ENCODE assay signal across 35 cellular contexts in genomic region chr3:54567949-54568348, GRCh38.
"Had no signal": no experiment of that assay in that cellular context is flagged by ENCODE, and none has a peak within 500 bp of the region (broad histone marks: within the 10 kb centered on the region; RNA-seq: fewer than 3 reads in every experiment).

No MANE protein-coding gene starts in this region.

- H3K27ac ChIP-seq: adrenal gland, ascending aorta, brain microvascular endothelial cell, esophagus squamous epithelium, WERI-Rb-1 had no signal

- H3K4me3 ChIP-seq: adrenal gland, ascending aorta, esophagus squamous epithelium had no signal

- H3K9me3 ChIP-seq: adrenal gland, ascending aorta, esophagus squamous epithelium had no signal

- H3K4me3 Mint-ChIP-seq: activated B cell treated with CpG ODN at 0.5 μM for 24 hours; activated CD8-positive, alpha-beta T cell treated with anti-CD3 and anti-CD28 coated beads for 36 hours; activated naive CD4-positive, alpha-beta T cell treated with anti-CD3 and anti-CD28 coated beads for 36 hours; activated naive CD4-positive, alpha-beta T cell treated with anti-CD3 and anti-CD28 coated beads, Interleukin-2, amount 50 U/mL, for 24 hours; activated naive CD8-positive, alpha-beta T cell treated with anti-CD3 and anti-CD28 coated beads for 36 hours; activated naive CD8-positive, alpha-beta T cell treated with anti-CD3 and anti-CD28 coated beads, Interleukin-2, amount 50 U/mL, for 24 hours; activated T-helper 1 cell treated with anti-CD3 and anti-CD28 coated beads, Interleukin-12 subunit alpha, Interleukin-12 subunit beta, Interleukin-2, Interleukin-4 antibody, amounts not matched to agents 30 ng/mL and 10 ng/mL and 1 ng/mL, durations not matched to agents 14 hours and 24 hours and 36 hours; effector memory CD8-positive, alpha-beta T cell; T-helper 17 cell; T-helper 2 cell treated with Interferon-gamma antibody and Interleukin-4, amounts not matched to agents 5 μg/mL and 100 μg/mL, for 36 hours had no signal

- H3K27me3 ChIP-seq: adrenal gland, ascending aorta, brain microvascular endothelial cell, esophagus squamous epithelium had no signal

- H3K4me1 Mint-ChIP-seq: activated B cell treated with CpG ODN at 0.5 μM for 24 hours; activated naive CD4-positive, alpha-beta T cell treated with anti-CD3 and anti-CD28 coated beads, Interleukin-2, amount 50 U/mL, for 24 hours; activated naive CD8-positive, alpha-beta T cell treated with anti-CD3 and anti-CD28 coated beads for 36 hours; activated naive CD8-positive, alpha-beta T cell treated with anti-CD3 and anti-CD28 coated beads, Interleukin-2, amount 50 U/mL, for 24 hours; T-helper 17 cell had no signal

- H3K36me3 ChIP-seq: adrenal gland, ascending aorta, brain microvascular endothelial cell, esophagus squamous epithelium, WERI-Rb-1 had no signal

- DNase-seq: activated B cell treated with CpG ODN at 0.5 μM for 24 hours; activated CD4-positive, alpha-beta T cell treated with anti-CD3 and anti-CD28 coated beads for 48 hours; activated CD4-positive, alpha-beta T cell treated with anti-CD3 and anti-CD28 coated beads, Interleukin-2, amount 50 U/mL, for 1 hour; activated CD4-positive, alpha-beta T cell treated with anti-CD3 and anti-CD28 coated beads, Interleukin-2, amount 50 U/mL, for 48 hours; activated CD8-positive, alpha-beta memory T cell treated with anti-CD3 and anti-CD28 coated beads for 24 hours; activated CD8-positive, alpha-beta memory T cell treated with anti-CD3 and anti-CD28 coated beads, Interleukin-2, amount 50 U/mL, for 4 hours; activated CD8-positive, alpha-beta T cell treated with anti-CD3 and anti-CD28 coated beads for 36 hours; activated effector memory CD4-positive, alpha-beta T cell treated with anti-CD3 and anti-CD28 coated beads, Interleukin-2, amount 50 U/mL, for 16 hours; activated naive CD4-positive, alpha-beta T cell treated with anti-CD3 and anti-CD28 coated beads for 36 hours; activated naive CD8-positive, alpha-beta T cell treated with anti-CD3 and anti-CD28 coated beads for 36 hours; activated naive CD8-positive, alpha-beta T cell treated with anti-CD3 and anti-CD28 coated beads, Interleukin-2, amount 50 U/mL, for 24 hours; activated T-cell treated with anti-CD3 and anti-CD28 coated beads, Interleukin-2, amount 50 U/mL, for 1 hour; activated T-cell treated with anti-CD3 and anti-CD28 coated beads, Interleukin-2, amount 50 U/mL, for 48 hours; adrenal gland; amygdala; brain microvascular endothelial cell; caudate nucleus; cortex of kidney; dermis blood vessel endothelial cell; effector CD4-positive, alpha-beta T cell; effector memory CD8-positive, alpha-beta T cell; erythroblast; esophagus squamous epithelium; foreskin melanocyte; head of caudate nucleus; T-helper 1 cell; T-helper 17 cell; T1000; WERI-Rb-1 had no signal

- H3K27me3 Mint-ChIP-seq: activated B cell treated with CpG ODN at 0.5 μM for 24 hours; activated CD8-positive, alpha-beta T cell treated with anti-CD3 and anti-CD28 coated beads for 36 hours; activated naive CD8-positive, alpha-beta T cell treated with anti-CD3 and anti-CD28 coated beads for 36 hours; effector memory CD8-positive, alpha-beta T cell; T-helper 17 cell had no signal

- H3K36me3 Mint-ChIP-seq: activated naive CD4-positive, alpha-beta T cell treated with anti-CD3 and anti-CD28 coated beads, Interleukin-2, amount 50 U/mL, for 24 hours; activated naive CD8-positive, alpha-beta T cell treated with anti-CD3 and anti-CD28 coated beads for 36 hours had no signal

- H3K4me1 ChIP-seq: ascending aorta had no signal

- H3K27ac Mint-ChIP-seq: activated B cell treated with CpG ODN at 0.5 μM for 24 hours; activated CD8-positive, alpha-beta T cell treated with anti-CD3 and anti-CD28 coated beads for 36 hours; activated naive CD4-positive, alpha-beta T cell treated with anti-CD3 and anti-CD28 coated beads for 36 hours; activated naive CD4-positive, alpha-beta T cell treated with anti-CD3 and anti-CD28 coated beads, Interleukin-2, amount 50 U/mL, for 24 hours; activated naive CD8-positive, alpha-beta T cell treated with anti-CD3 and anti-CD28 coated beads for 36 hours; activated naive CD8-positive, alpha-beta T cell treated with anti-CD3 and anti-CD28 coated beads, Interleukin-2, amount 50 U/mL, for 24 hours; activated T-helper 1 cell treated with anti-CD3 and anti-CD28 coated beads, Interleukin-12 subunit alpha, Interleukin-12 subunit beta, Interleukin-2, Interleukin-4 antibody, amounts not matched to agents 30 ng/mL and 10 ng/mL and 1 ng/mL, durations not matched to agents 14 hours and 24 hours and 36 hours; activated T-helper 2 cell treated with anti-CD3 and anti-CD28 coated beads, Interferon-gamma antibody, Interleukin-2, Interleukin-4, amounts not matched to agents 10 μg/mL and 5 μg/mL and 100 μg/mL, durations not matched to agents 14 hours and 24 hours and 36 hours; effector memory CD8-positive, alpha-beta T cell; T-helper 17 cell; T-helper 2 cell treated with Interferon-gamma antibody and Interleukin-4, amounts not matched to agents 5 μg/mL and 100 μg/mL, for 36 hours had no signal

- ATAC-seq: activated CD4-positive, CD25-positive, alpha-beta regulatory T cell treated with anti-CD3 and anti-CD28 coated beads, Interleukin-2, amount 50 U/mL, for 24 hours; activated CD8-positive, alpha-beta T cell treated with anti-CD3 and anti-CD28 coated beads for 36 hours; activated naive CD8-positive, alpha-beta T cell treated with anti-CD3 and anti-CD28 coated beads, Interleukin-2, amount 50 U/mL, for 24 hours; effector memory CD8-positive, alpha-beta T cell; T-helper 17 cell had no signal

- H3K9me3 Mint-ChIP-seq: activated B cell treated with CpG ODN at 0.5 μM for 24 hours; activated CD8-positive, alpha-beta T cell treated with anti-CD3 and anti-CD28 coated beads for 36 hours; activated naive CD4-positive, alpha-beta T cell treated with anti-CD3 and anti-CD28 coated beads, Interleukin-2, amount 50 U/mL, for 24 hours; activated naive CD8-positive, alpha-beta T cell treated with anti-CD3 and anti-CD28 coated beads for 36 hours; activated naive CD8-positive, alpha-beta T cell treated with anti-CD3 and anti-CD28 coated beads, Interleukin-2, amount 50 U/mL, for 24 hours; activated T-helper 1 cell treated with anti-CD3 and anti-CD28 coated beads, Interleukin-12 subunit alpha, Interleukin-12 subunit beta, Interleukin-2, Interleukin-4 antibody, amounts not matched to agents 30 ng/mL and 10 ng/mL and 1 ng/mL, durations not matched to agents 14 hours and 24 hours and 36 hours; activated T-helper 2 cell treated with anti-CD3 and anti-CD28 coated beads, Interferon-gamma antibody, Interleukin-2, Interleukin-4, amounts not matched to agents 10 μg/mL and 5 μg/mL and 100 μg/mL, durations not matched to agents 14 hours and 24 hours and 36 hours; T-helper 2 cell treated with Interferon-gamma antibody and Interleukin-4, amounts not matched to agents 5 μg/mL and 100 μg/mL, for 36 hours had no signal
